In the genomic region with DNA sequence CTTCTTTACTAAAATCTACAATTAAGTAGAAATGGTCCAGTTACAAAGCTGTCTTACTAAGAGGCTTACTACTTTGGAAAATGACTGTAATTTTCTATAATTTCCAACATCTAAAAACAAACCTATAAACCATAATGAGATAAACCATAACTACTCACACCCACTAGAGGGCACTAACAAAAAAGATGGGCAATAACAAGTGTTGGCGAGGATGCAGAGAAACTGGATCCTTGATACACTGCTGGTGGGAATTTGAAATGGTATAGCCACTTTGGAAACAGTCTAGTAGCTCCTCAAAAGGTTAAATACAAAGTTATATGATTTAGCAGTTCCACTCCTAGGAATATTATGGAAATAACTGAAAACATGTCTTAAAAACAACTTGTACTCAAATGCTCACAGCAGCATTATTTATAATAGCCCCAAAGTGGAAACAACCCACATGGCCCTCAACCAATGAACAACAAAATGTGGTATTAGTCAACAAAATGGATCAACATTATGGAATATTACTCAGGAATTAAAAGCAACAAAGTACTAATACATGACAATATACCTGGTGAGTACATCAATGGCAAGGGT, we compare ENCODE assay signal across 1 cellular context.
TF ChIP-seq lines count a peak whose summit lies in the region.

No MANE protein-coding gene starts in this region.

TF ChIP-seq in GM12878, 131 proteins besides CTCF, POLR2A, EP300 and RAD21 (continued from another document):
- TF ChIP-seq RBBP5 (conservative IDR thresholded peaks at IDR 0.05), result no peak
- TF ChIP-seq STAT1 (conservative IDR thresholded peaks at IDR 0.05), result no peak
- TF ChIP-seq IKZF2 (IDR thresholded peaks at IDR 0.05), result no peak
- TF ChIP-seq BCL3 (IDR thresholded peaks at IDR 0.05; ENCODE audit: borderline replicate concordance, insufficient read depth, low read depth, low read length, poor library complexity, severe bottlenecking), result no peak
- TF ChIP-seq DPF2 (IDR thresholded peaks at IDR 0.05), result no peak
- TF ChIP-seq EED (IDR thresholded peaks at IDR 0.05; ENCODE audit: low read depth), result no peak
- TF ChIP-seq, protein P1, sequence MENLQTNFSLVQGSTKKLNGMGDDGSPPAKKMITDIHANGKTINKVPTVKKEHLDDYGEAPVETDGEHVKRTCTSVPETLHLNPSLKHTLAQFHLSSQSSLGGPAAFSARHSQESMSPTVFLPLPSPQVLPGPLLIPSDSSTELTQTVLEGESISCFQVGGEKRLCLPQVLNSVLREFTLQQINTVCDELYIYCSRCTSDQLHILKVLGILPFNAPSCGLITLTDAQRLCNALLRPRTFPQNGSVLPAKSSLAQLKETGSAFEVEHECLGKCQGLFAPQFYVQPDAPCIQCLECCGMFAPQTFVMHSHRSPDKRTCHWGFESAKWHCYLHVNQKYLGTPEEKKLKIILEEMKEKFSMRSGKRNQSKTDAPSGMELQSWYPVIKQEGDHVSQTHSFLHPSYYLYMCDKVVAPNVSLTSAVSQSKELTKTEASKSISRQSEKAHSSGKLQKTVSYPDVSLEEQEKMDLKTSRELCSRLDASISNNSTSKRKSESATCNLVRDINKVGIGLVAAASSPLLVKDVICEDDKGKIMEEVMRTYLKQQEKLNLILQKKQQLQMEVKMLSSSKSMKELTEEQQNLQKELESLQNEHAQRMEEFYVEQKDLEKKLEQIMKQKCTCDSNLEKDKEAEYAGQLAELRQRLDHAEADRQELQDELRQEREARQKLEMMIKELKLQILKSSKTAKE (IDR thresholded peaks at IDR 0.05; ENCODE audit: low read depth, poor library complexity, severe bottlenecking), result no peak
- no peak for TF ChIP-seq POLR2AphosphoS5 (IDR thresholded peaks at IDR 0.05; ENCODE audit: low read length)
- TF ChIP-seq BACH1 (IDR thresholded peaks at IDR 0.05; ENCODE audit: borderline replicate concordance), result no peak
- TF ChIP-seq MEF2A (IDR thresholded peaks at IDR 0.05; ENCODE audit: insufficient read depth, low read depth, low read length), result no peak
- TF ChIP-seq SP1 (IDR thresholded peaks at IDR 0.05; ENCODE audit: low read depth, low read length), result no peak
- no peak for TF ChIP-seq SMARCA5 (IDR thresholded peaks at IDR 0.05)
- no peak for TF ChIP-seq YY1 (IDR thresholded peaks at IDR 0.05; ENCODE audit: low read depth, low read length)
- TF ChIP-seq, protein P2, sequence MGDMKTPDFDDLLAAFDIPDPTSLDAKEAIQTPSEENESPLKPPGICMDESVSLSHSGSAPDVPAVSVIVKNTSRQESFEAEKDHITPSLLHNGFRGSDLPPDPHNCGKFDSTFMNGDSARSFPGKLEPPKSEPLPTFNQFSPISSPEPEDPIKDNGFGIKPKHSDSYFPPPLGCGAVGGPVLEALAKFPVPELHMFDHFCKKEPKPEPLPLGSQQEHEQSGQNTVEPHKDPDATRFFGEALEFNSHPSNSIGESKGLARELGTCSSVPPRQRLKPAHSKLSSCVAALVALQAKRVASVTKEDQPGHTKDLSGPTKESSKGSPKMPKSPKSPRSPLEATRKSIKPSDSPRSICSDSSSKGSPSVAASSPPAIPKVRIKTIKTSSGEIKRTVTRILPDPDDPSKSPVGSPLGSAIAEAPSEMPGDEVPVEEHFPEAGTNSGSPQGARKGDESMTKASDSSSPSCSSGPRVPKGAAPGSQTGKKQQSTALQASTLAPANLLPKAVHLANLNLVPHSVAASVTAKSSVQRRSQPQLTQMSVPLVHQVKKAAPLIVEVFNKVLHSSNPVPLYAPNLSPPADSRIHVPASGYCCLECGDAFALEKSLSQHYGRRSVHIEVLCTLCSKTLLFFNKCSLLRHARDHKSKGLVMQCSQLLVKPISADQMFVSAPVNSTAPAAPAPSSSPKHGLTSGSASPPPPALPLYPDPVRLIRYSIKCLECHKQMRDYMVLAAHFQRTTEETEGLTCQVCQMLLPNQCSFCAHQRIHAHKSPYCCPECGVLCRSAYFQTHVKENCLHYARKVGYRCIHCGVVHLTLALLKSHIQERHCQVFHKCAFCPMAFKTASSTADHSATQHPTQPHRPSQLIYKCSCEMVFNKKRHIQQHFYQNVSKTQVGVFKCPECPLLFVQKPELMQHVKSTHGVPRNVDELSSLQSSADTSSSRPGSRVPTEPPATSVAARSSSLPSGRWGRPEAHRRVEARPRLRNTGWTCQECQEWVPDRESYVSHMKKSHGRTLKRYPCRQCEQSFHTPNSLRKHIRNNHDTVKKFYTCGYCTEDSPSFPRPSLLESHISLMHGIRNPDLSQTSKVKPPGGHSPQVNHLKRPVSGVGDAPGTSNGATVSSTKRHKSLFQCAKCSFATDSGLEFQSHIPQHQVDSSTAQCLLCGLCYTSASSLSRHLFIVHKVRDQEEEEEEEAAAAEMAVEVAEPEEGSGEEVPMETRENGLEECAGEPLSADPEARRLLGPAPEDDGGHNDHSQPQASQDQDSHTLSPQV (IDR thresholded peaks at IDR 0.05), result no peak
- no peak for TF ChIP-seq CBX3 (IDR thresholded peaks at IDR 0.05; ENCODE audit: borderline replicate concordance, low read depth)
- no peak for TF ChIP-seq IRF5 (IDR thresholded peaks at IDR 0.05; ENCODE audit: borderline replicate concordance)
